In genomic region chr10:12660812-12661211, GRCh38 we compare ENCODE assay signal across 9 cellular contexts.
"Had no signal": no experiment of that assay in that cellular context is flagged by ENCODE, and none has a peak within 500 bp of the region (broad histone marks: within the 10 kb centered on the region; RNA-seq: fewer than 3 reads in every experiment).

No MANE protein-coding gene starts in this region.

- H3K27ac Mint-ChIP-seq: GM23338, H9, IgD-negative memory B cell had no signal

- H2AFZ ChIP-seq: GM23338 had no signal

- H3K36me3 Mint-ChIP-seq: IgD-negative memory B cell had no signal

- H3K27ac ChIP-seq: HL-60, KMS-11 had no signal

- H3K9me3 Mint-ChIP-seq: GM23338, H9, IgD-negative memory B cell had no signal

- H3K9ac ChIP-seq: KMS-11 had no signal

- H3K4me3 ChIP-seq: GM23338 had no signal

- H3K27me3 Mint-ChIP-seq: IgD-negative memory B cell had no signal

- H3K4me2 ChIP-seq: GM23338, KMS-11 had no signal

- FAIRE-seq: H1, H54 had no signal

- ATAC-seq: GM23338 had no signal

- DNase-seq: H9, HCEC 1CT, KBM-7 had no signal

- H3K4me1 Mint-ChIP-seq: H9 had no signal

- H3K4me3 Mint-ChIP-seq: GM23338, H9, IgD-negative memory B cell had no signal
